ENCODE assay signal across 28 cellular contexts in genomic region chr18:3836483-3836882, GRCh38.
DNase-seq lines count a peak whose midpoint lies in the region; ATAC-seq and TF ChIP-seq lines count a peak whose summit lies in the region.
"Had no signal": no experiment of that assay in that cellular context is flagged by ENCODE, and none has a peak within 500 bp of the region (broad histone marks: within the 10 kb centered on the region; RNA-seq: fewer than 3 reads in every experiment).

No MANE protein-coding gene starts in this region.

- H3K9me3 ChIP-seq in HUES48 (ENCODE audit: control insufficient read depth, insufficient read depth, low read length) = no peaks in the 10 kb centered on the region
- H3K9me3 ChIP-seq in neural progenitor cell (ENCODE audit: low read depth) = no peaks in the 10 kb centered on the region
- H3K9me3 ChIP-seq: BLaER1 treated with 17β-estradiol and CSF1 and Interleukin-3, amounts not matched to agents 10 nM and 100 nM; esophagus muscularis mucosa; heart right ventricle; sigmoid colon; stomach; thyroid gland; vagina had no signal

- H3K9me3 Mint-ChIP-seq in WTC11 = 0 out of 2 replicates have a peak, but pooled peaks cover 3% of the 10 kb centered on the region
- H3K9me3 Mint-ChIP-seq in neural progenitor cell = no peaks in the 10 kb centered on the region
- H3K9me3 Mint-ChIP-seq: activated naive CD8-positive, alpha-beta T cell treated with anti-CD3 and anti-CD28 coated beads, Interleukin-2, amount 50 U/mL, for 24 hours; activated T-cell treated with anti-CD3 and anti-CD28 coated beads, Interleukin-2, amount 50 U/mL, for 72 hours had no signal

- H3K4me3 ChIP-seq in HUES48 (ENCODE audit: low read depth, low read length) (no peak overlapping the region), neural progenitor cell (no peak overlapping the region)
- H3K4me3 ChIP-seq: BLaER1 treated with 17β-estradiol and CSF1 and Interleukin-3, amounts not matched to agents 10 nM and 100 nM; esophagus muscularis mucosa; heart right ventricle; sigmoid colon; stomach; thyroid gland; vagina had no signal

- DNase-seq in DMS79 treated with DMSO at 0.1 percent for 48 hours (lab: John Stamatoyannopoulos, UW) (peak; percentile 89), WTC11 (ENCODE audit: low spot score) (no peak), neural progenitor cell (ENCODE audit: low spot score) (peak; percentile 43), left ventricle myocardium superior (no peak), T1000 (lab: John Stamatoyannopoulos, UW) (no peak)
- no peak for DNase-seq in activated CD4-positive, CD25-positive, alpha-beta regulatory T cell (lab: John Stamatoyannopoulos, UW)
- DNase-seq: activated CD4-positive, alpha-beta T cell treated with anti-CD3 and anti-CD28 coated beads, Interleukin-2, amount 50 U/mL, for 1 hour; activated naive CD8-positive, alpha-beta T cell treated with anti-CD3 and anti-CD28 coated beads, Interleukin-2, amount 50 U/mL, for 24 hours; activated T-cell treated with anti-CD3 and anti-CD28 coated beads, Interleukin-2, amount 50 U/mL, for 72 hours; central memory CD4-positive, alpha-beta T cell; foreskin fibroblast; GDM1; heart right ventricle; NCI-H1930; NCI-H446 treated with DMSO at 0.1 percent for 48 hours; occipital lobe; sigmoid colon; stimulated activated CD4-positive, alpha-beta T cell treated with anti-CD3 and anti-CD28 coated beads, Interleukin-12 subunit alpha, Interleukin-12 subunit beta, amount 100 ng/mL, for 4 hours; stimulated activated CD4-positive, alpha-beta T cell treated with anti-CD3 and anti-CD28 coated beads, Interleukin-2, amount 100 ng/mL, for 48 hours; stomach; thyroid gland; WERI-Rb-1 had no signal

- no peaks in the 10 kb centered on the region for H4K20me1 ChIP-seq in neural progenitor cell (ENCODE audit: low read depth)
- H4K20me1 ChIP-seq: BLaER1 treated with 17β-estradiol and CSF1 and Interleukin-3, amounts not matched to agents 10 nM and 100 nM had no signal

- peak overlapping the region; percentile 57 for H3K4me2 ChIP-seq in neural progenitor cell
- H3K4me2 ChIP-seq: BLaER1 treated with 17β-estradiol and CSF1 and Interleukin-3, amounts not matched to agents 10 nM and 100 nM had no signal

- H3F3A ChIP-seq in neural progenitor cell (ENCODE audit: low read depth) = peaks cover 56% of the 10 kb centered on the region

- no peaks in the 10 kb centered on the region for H3K79me2 ChIP-seq in neural progenitor cell (ENCODE audit: low read depth)

- CTCF ChIA-PET in WTC11 (lab: Charles Lee) = no interaction called here

- H3K27ac ChIP-seq in HUES48 (ENCODE audit: low read depth, low read length) (peak overlapping the region; percentile 0), neural progenitor cell (peak overlapping the region; percentile 99)
- H3K27ac ChIP-seq: BLaER1 treated with 17β-estradiol and CSF1 and Interleukin-3, amounts not matched to agents 10 nM and 100 nM; esophagus muscularis mucosa; heart right ventricle; sigmoid colon; stomach; thyroid gland; vagina; WERI-Rb-1 had no signal

- H3K9ac ChIP-seq in HUES48 (ENCODE audit: low read depth, low read length) = no peak overlapping the region
- H3K9ac ChIP-seq in neural progenitor cell = no peak overlapping the region
- H3K9ac ChIP-seq: BLaER1 treated with 17β-estradiol and CSF1 and Interleukin-3, amounts not matched to agents 10 nM and 100 nM had no signal

- H3K36me3 ChIP-seq in HUES48 (ENCODE audit: control insufficient read depth, insufficient read depth, low read length) (no peaks in the 10 kb centered on the region), neural progenitor cell (no peaks in the 10 kb centered on the region)
- H3K36me3 ChIP-seq: BLaER1 treated with 17β-estradiol and CSF1 and Interleukin-3, amounts not matched to agents 10 nM and 100 nM; esophagus muscularis mucosa; heart right ventricle; sigmoid colon; stomach; thyroid gland; vagina; WERI-Rb-1 had no signal

- intact Hi-C loops in left ventricle myocardium superior (cut with micrococcal nuclease) = no loop called here

- H3K27ac Mint-ChIP-seq in WTC11 = peak overlapping the region; percentile 68; the same call in 1 of the 2 replicates
- peak overlapping the region; percentile 36 for H3K27ac Mint-ChIP-seq in neural progenitor cell
- H3K27ac Mint-ChIP-seq: activated naive CD8-positive, alpha-beta T cell treated with anti-CD3 and anti-CD28 coated beads, Interleukin-2, amount 50 U/mL, for 24 hours; activated T-cell treated with anti-CD3 and anti-CD28 coated beads, Interleukin-2, amount 50 U/mL, for 72 hours; mesothelial cell of epicardium had no signal

- H3K4me3 Mint-ChIP-seq in WTC11 = no peak overlapping the region
- H3K4me3 Mint-ChIP-seq in neural progenitor cell = no peak overlapping the region
- H3K4me3 Mint-ChIP-seq: activated naive CD8-positive, alpha-beta T cell treated with anti-CD3 and anti-CD28 coated beads, Interleukin-2, amount 50 U/mL, for 24 hours; activated T-cell treated with anti-CD3 and anti-CD28 coated beads, Interleukin-2, amount 50 U/mL, for 72 hours; mesothelial cell of epicardium had no signal

- H3K4me1 ChIP-seq in HUES48 (ENCODE audit: control insufficient read depth, insufficient read depth, low read length) (peaks cover 23% of the 10 kb centered on the region), neural progenitor cell (peaks cover 61% of the 10 kb centered on the region)
- H3K4me1 ChIP-seq: BLaER1 treated with 17β-estradiol and CSF1 and Interleukin-3, amounts not matched to agents 10 nM and 100 nM; esophagus muscularis mucosa; heart right ventricle; sigmoid colon; stomach; thyroid gland; vagina had no signal

- H3K36me3 Mint-ChIP-seq in WTC11 = no peaks in the 10 kb centered on the region
- no peaks in the 10 kb centered on the region for H3K36me3 Mint-ChIP-seq in neural progenitor cell
- H3K36me3 Mint-ChIP-seq: mesothelial cell of epicardium had no signal

- ATAC-seq in WTC11 (peak; percentile 57; the same call in 1 of the 2 replicates), left ventricle myocardium superior (no peak)
- ATAC-seq: activated naive CD8-positive, alpha-beta T cell treated with anti-CD3 and anti-CD28 coated beads, Interleukin-2, amount 50 U/mL, for 24 hours; activated T-cell treated with anti-CD3 and anti-CD28 coated beads, Interleukin-2, amount 50 U/mL, for 72 hours; HCT116; heart right ventricle had no signal

- POLR2A ChIA-PET in WTC11 (lab: Charles Lee) = no interaction called here

- TF ChIP-seq CTCF in WTC11 (IDR thresholded peaks at IDR 0.05) = no peak
- no peak for TF ChIP-seq CTCF in neural progenitor cell (IDR thresholded peaks at IDR 0.05)

- H3K27me3 ChIP-seq in HUES48 (ENCODE audit: control insufficient read depth, insufficient read depth, low read length) = no peaks in the 10 kb centered on the region; the same call in 1 of the 2 replicates
- H3K27me3 ChIP-seq in neural progenitor cell = no peaks in the 10 kb centered on the region
- H3K27me3 ChIP-seq: BLaER1 treated with 17β-estradiol and CSF1 and Interleukin-3, amounts not matched to agents 10 nM and 100 nM; esophagus muscularis mucosa; heart right ventricle; sigmoid colon; stomach; thyroid gland; vagina had no signal

- H2AFZ ChIP-seq in neural progenitor cell (replicated peaks) = peak overlapping the region; percentile 21

- H3K27me3 Mint-ChIP-seq in WTC11 (ENCODE audit: low read depth) (no peaks in the 10 kb centered on the region), neural progenitor cell (ENCODE audit: insufficient read depth, low read depth) (no peaks in the 10 kb centered on the region)

- H3K4me1 Mint-ChIP-seq in WTC11 (peaks cover 39% of the 10 kb centered on the region), neural progenitor cell (peaks cover 49% of the 10 kb centered on the region)
- H3K4me1 Mint-ChIP-seq: activated naive CD8-positive, alpha-beta T cell treated with anti-CD3 and anti-CD28 coated beads, Interleukin-2, amount 50 U/mL, for 24 hours had no signal

TF ChIP-seq in WTC11, 78 proteins besides CTCF, POLR2A, EP300 and RAD21:
- TF ChIP-seq, protein P1, sequence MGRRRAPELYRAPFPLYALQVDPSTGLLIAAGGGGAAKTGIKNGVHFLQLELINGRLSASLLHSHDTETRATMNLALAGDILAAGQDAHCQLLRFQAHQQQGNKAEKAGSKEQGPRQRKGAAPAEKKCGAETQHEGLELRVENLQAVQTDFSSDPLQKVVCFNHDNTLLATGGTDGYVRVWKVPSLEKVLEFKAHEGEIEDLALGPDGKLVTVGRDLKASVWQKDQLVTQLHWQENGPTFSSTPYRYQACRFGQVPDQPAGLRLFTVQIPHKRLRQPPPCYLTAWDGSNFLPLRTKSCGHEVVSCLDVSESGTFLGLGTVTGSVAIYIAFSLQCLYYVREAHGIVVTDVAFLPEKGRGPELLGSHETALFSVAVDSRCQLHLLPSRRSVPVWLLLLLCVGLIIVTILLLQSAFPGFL (CRISPR knock-in tag; IDR thresholded peaks at IDR 0.05; ENCODE audit: borderline replicate concordance) = no peak
TF ChIP-seq in WTC11: peak in this region for 0.

Comparison
In these comparisons a context has a peak if more than half of its experiments do, and no peak if none do; other contexts are left out.
1. DNase-seq: peak in DMS79 treated with DMSO at 0.1 percent for 48 hours (single experiment) and neural progenitor cell (single experiment); none in WTC11 (single experiment), activated CD4-positive, CD25-positive, alpha-beta regulatory T cell (0 of 4), left ventricle myocardium superior (single experiment) and T1000 (single experiment).